ENCODE assay signal across 8 cellular contexts in genomic region chr5:138752341-138752950, GRCh38. TPM values are rescaled to one million over a fixed set of nuclear protein-coding genes. Genes with fewer than 3 reads are reported as not detected.
DNase-seq lines count a peak whose midpoint lies in the region; ATAC-seq, FAIRE-seq and TF ChIP-seq lines count a peak whose summit lies in the region.

No MANE protein-coding gene starts in this region.

- peak overlapping the region; percentile 75 for H3K27ac ChIP-seq in Panc1 (ENCODE audit: low read length)

- DNase-seq in T-helper 2 cell treated with Interferon-gamma antibody and Interleukin-4, amounts not matched to agents 5 μg/mL and 100 μg/mL, for 36 hours (ENCODE audit: low spot score) = no peak
- DNase-seq in T-helper 2 cell = no peak
- peak; percentile 22 for DNase-seq in Panc1 (ENCODE audit: low read depth, low spot score)
- DNase-seq in effector memory CD8-positive, alpha-beta T cell = no peak
- peak; percentile 13 for DNase-seq in naive B cell
- no peak for DNase-seq in HTR-8/SVneo (ENCODE audit: insufficient read length, low spot score)
- DNase-seq in HPDE6-E6E7 (ENCODE audit: extremely low spot score) = no peak

- H3K27me3 Mint-ChIP-seq in T-helper 2 cell treated with Interferon-gamma antibody and Interleukin-4, amounts not matched to agents 5 μg/mL and 100 μg/mL, for 36 hours (ENCODE audit: low read depth) = peaks cover 22% of the 10 kb centered on the region
- no peaks in the 10 kb centered on the region for H3K27me3 Mint-ChIP-seq in effector memory CD8-positive, alpha-beta T cell
- no peaks in the 10 kb centered on the region for H3K27me3 Mint-ChIP-seq in naive B cell

- FAIRE-seq in HTR-8/SVneo (lab: Jason Lieb, UNC) = no peak

- H3K36me3 Mint-ChIP-seq in T-helper 2 cell treated with Interferon-gamma antibody and Interleukin-4, amounts not matched to agents 5 μg/mL and 100 μg/mL, for 36 hours (ENCODE audit: low read depth) = peaks cover 4% of the 10 kb centered on the region
- H3K36me3 Mint-ChIP-seq in effector memory CD8-positive, alpha-beta T cell (ENCODE audit: insufficient read depth) = no peaks in the 10 kb centered on the region
- H3K36me3 Mint-ChIP-seq in naive B cell = peaks cover 1 to 10% of the 10 kb centered on the region in 2 donors

- intact Hi-C loops in Panc1 (cut with micrococcal nuclease; ENCODE audit: unreplicated experiment) = no loop called here

- H3K4me1 ChIP-seq in Panc1 (ENCODE audit: control insufficient read depth, insufficient read depth, low read length) = peaks cover 11% of the 10 kb centered on the region

- in situ Hi-C loops in Panc1 (cut with HindIII; ENCODE audit: low pct_unique_long_range_greater_than_20kb, low sequenced_read_pairs) = no loop called here

- peak; percentile 61 for ATAC-seq in Panc1
- ATAC-seq in effector memory CD8-positive, alpha-beta T cell (replicated peaks) = peak; percentile 11
- ATAC-seq in naive B cell (ENCODE audit: low read depth in 2 of 2) = peak; percentile 17 to 27
- ATAC-seq in HG02678 (IDR thresholded peaks at IDR 0.05; ENCODE audit: unreplicated experiment) = no peak

- no peaks in the 10 kb centered on the region for H3K27me3 ChIP-seq in Panc1 (ENCODE audit: control insufficient read depth, insufficient read depth, low read length)

- H3K4me1 Mint-ChIP-seq in T-helper 2 cell treated with Interferon-gamma antibody and Interleukin-4, amounts not matched to agents 5 μg/mL and 100 μg/mL, for 36 hours (ENCODE audit: low read depth) = peaks cover 23% of the 10 kb centered on the region
- peaks cover 9 to 10% of the 10 kb centered on the region in 2 donors for H3K4me1 Mint-ChIP-seq in effector memory CD8-positive, alpha-beta T cell (ENCODE audit: low read depth in 2 of 2)
- peaks cover 31 to 44% (median 32%) of the 10 kb centered on the region in 3 donors for H3K4me1 Mint-ChIP-seq in naive B cell

- POLR2A ChIA-PET in Panc1 (lab: Charles Lee) = interaction anchor here (0.6 kb wide), 1 partner anchor 171 kb away, joined by 3 read pairs; no protein-coding TSS in a partner anchor

- peak overlapping the region; percentile 65 for H3K4me3 Mint-ChIP-seq in T-helper 2 cell treated with Interferon-gamma antibody and Interleukin-4, amounts not matched to agents 5 μg/mL and 100 μg/mL, for 36 hours
- H3K4me3 Mint-ChIP-seq in effector memory CD8-positive, alpha-beta T cell = peak overlapping the region; percentile 77 to 82
- peak overlapping the region; percentile 85 to 94 (median 88) for H3K4me3 Mint-ChIP-seq in naive B cell

- H3K9me3 ChIP-seq in Panc1 (ENCODE audit: control insufficient read depth, insufficient read depth, low read depth, low read length) = no peaks in the 10 kb centered on the region

- H3K27ac Mint-ChIP-seq in T-helper 2 cell treated with Interferon-gamma antibody and Interleukin-4, amounts not matched to agents 5 μg/mL and 100 μg/mL, for 36 hours = peak overlapping the region; percentile 31
- peak overlapping the region; percentile 65 to 81 for H3K27ac Mint-ChIP-seq in effector memory CD8-positive, alpha-beta T cell
- peak overlapping the region in 5 of 6 donors; percentile 49 to 93 (median 86) for H3K27ac Mint-ChIP-seq in naive B cell

- BruUV-seq in Panc1 (replicated peaks; lab: Mats Ljungman, UMichigan) = TSS peak; percentile 91

- TF ChIP-seq CTCF in Panc1 (IDR thresholded peaks at IDR 0.05) = peak; percentile 69; the same call in 1 of the 2 replicates

- peak overlapping the region; percentile 84 to 88 for H3K4me3 ChIP-seq in Panc1 (ENCODE audit: low read depth in 2 of 2, low read length in 2 of 2)

- H3K36me3 ChIP-seq in Panc1 (ENCODE audit: control insufficient read depth, insufficient read depth, low read length) = peaks cover 3% of the 10 kb centered on the region

- CTCF ChIA-PET in Panc1 (lab: Charles Lee) = interaction anchor here (0.6 kb wide), 2 partner anchors 43 to 306 kb away, joined by 7 to 8 read pairs; no protein-coding TSS in a partner anchor

- no peaks in the 10 kb centered on the region for H3K9me3 Mint-ChIP-seq in T-helper 2 cell treated with Interferon-gamma antibody and Interleukin-4, amounts not matched to agents 5 μg/mL and 100 μg/mL, for 36 hours
- H3K9me3 Mint-ChIP-seq in effector memory CD8-positive, alpha-beta T cell = no peaks in the 10 kb centered on the region
- peaks cover under 1 to 9% (median 5%) of the 10 kb centered on the region in 7 donors for H3K9me3 Mint-ChIP-seq in naive B cell

RNA-seq across cellular contexts. Expression of gene CTNNA1, which starts 0.8 kb away (rescaled TPM):
- total RNA-seq in Panc1 (2021; ENCODE audit: unreplicated experiment) = 298 TPM
- polyA plus RNA-seq in Panc1 (2012; ENCODE audit: insufficient read length) = 337 TPM
- polyA plus RNA-seq in naive B cell (ENCODE audit: low read depth in 6 of 6) = 10 to 100 TPM; 18.8 to 25.8 (median 23.7) TPM

Comparison
In these comparisons a context has a peak if more than half of its experiments do, and no peak if none do; other contexts are left out.
1. DNase-seq: peak in Panc1 (single experiment) and naive B cell (single experiment); none in T-helper 2 cell treated with Interferon-gamma antibody and Interleukin-4, amounts not matched to agents 5 μg/mL and 100 μg/mL, for 36 hours (single experiment), T-helper 2 cell (0 of 5), effector memory CD8-positive, alpha-beta T cell (0 of 3), HTR-8/SVneo (single experiment) and HPDE6-E6E7 (single experiment).
2. H3K27ac Mint-ChIP-seq: peak in every context shown above with its lines; median percentile 86 in naive B cell; 73 in effector memory CD8-positive, alpha-beta T cell; 31 in T-helper 2 cell treated with Interferon-gamma antibody and Interleukin-4, amounts not matched to agents 5 μg/mL and 100 μg/mL, for 36 hours.
3. Peak in every context shown above with its lines, with median percentiles within 50 percentile points of each other: H3K4me3 Mint-ChIP-seq.